14 cellular contexts compared by ENCODE assay signal in the genomic region with DNA sequence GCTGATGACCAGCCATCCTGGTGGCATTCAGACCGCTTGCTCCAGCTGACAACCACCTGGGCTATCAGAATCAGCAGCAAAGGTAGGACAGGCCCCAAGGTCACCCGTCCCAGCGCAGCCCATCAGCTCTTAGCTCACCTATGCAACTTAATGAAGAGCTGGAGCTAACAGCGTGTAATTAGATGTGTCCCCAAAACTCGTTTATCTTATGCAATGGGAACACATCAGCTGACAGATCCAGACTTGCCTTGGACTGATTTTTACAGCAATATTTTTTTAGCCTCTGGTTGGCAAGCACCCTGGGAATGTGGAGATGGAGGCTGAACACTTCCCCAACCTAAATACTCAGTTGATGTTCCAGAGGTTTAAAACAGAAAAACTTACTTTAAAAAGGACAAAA.
DNase-seq lines count a peak whose midpoint lies in the region; ATAC-seq, FAIRE-seq and TF ChIP-seq lines count a peak whose summit lies in the region.
"Had no signal": no experiment of that assay in that cellular context is flagged by ENCODE, and none has a peak within 500 bp of the region (broad histone marks: within the 10 kb centered on the region; RNA-seq: fewer than 3 reads in every experiment).

No MANE protein-coding gene starts in this region.

- no peaks in the 10 kb centered on the region for H3F3A ChIP-seq in GM23338 (replicated peaks; ENCODE audit: low read depth)

- no peak for TF ChIP-seq CTCF in GM23338 (conservative IDR thresholded peaks at IDR 0.05; ENCODE audit: low read depth in 2 of 2)
- no peak for TF ChIP-seq CTCF in bronchial epithelial cell (IDR thresholded peaks at IDR 0.05; ENCODE audit: insufficient read depth, low read length, severe bottlenecking)

- 0 out of 2 replicates have a peak overlapping the region, but pooled peaks have one; percentile 53 for H3K27ac Mint-ChIP-seq in GM23338
- peak overlapping the region; percentile 91 for H3K27ac Mint-ChIP-seq in stimulated activated memory B cell treated with anti-CD40 and anti-IgM and Interleukin-4, amounts not matched to agents 10 μg/mL and 1 μg/mL and 100 μg/mL, for 72 hours
- H3K27ac Mint-ChIP-seq in activated T-cell treated with anti-CD3 and anti-CD28 coated beads, Interleukin-2, amount 50 U/mL, for 24 hours, result no peak overlapping the region
- H3K27ac Mint-ChIP-seq in activated T-cell treated with anti-CD3 and anti-CD28 coated beads, Interleukin-2, amount 50 U/mL, for 72 hours, result no peak overlapping the region
- H3K27ac Mint-ChIP-seq: T-helper 1 cell treated with Interleukin-12 subunit alpha and Interleukin-12 subunit beta and Interleukin-4 antibody, amounts not matched to agents 30 μg/mL and 1 μg/mL, for 36 hours had no signal

- no peak overlapping the region for H3K4me3 Mint-ChIP-seq in GM23338
- no peak overlapping the region for H3K4me3 Mint-ChIP-seq in stimulated activated memory B cell treated with anti-CD40 and anti-IgM and Interleukin-4, amounts not matched to agents 10 μg/mL and 1 μg/mL and 100 μg/mL, for 72 hours
- no peak overlapping the region for H3K4me3 Mint-ChIP-seq in activated T-cell treated with anti-CD3 and anti-CD28 coated beads, Interleukin-2, amount 50 U/mL, for 24 hours
- no peak overlapping the region for H3K4me3 Mint-ChIP-seq in activated T-cell treated with anti-CD3 and anti-CD28 coated beads, Interleukin-2, amount 50 U/mL, for 72 hours
- H3K4me3 Mint-ChIP-seq: activated naive CD8-positive, alpha-beta T cell treated with anti-CD3 and anti-CD28 coated beads, Interleukin-2, amount 50 U/mL, for 24 hours; CD4-positive, alpha-beta T cell; T-helper 1 cell treated with Interleukin-12 subunit alpha and Interleukin-12 subunit beta and Interleukin-4 antibody, amounts not matched to agents 30 μg/mL and 1 μg/mL, for 36 hours had no signal

- H3K9me3 Mint-ChIP-seq in GM23338, result no peaks in the 10 kb centered on the region
- H3K9me3 Mint-ChIP-seq in stimulated activated memory B cell treated with anti-CD40 and anti-IgM and Interleukin-4, amounts not matched to agents 10 μg/mL and 1 μg/mL and 100 μg/mL, for 72 hours, result no peaks in the 10 kb centered on the region
- H3K9me3 Mint-ChIP-seq in activated T-cell treated with anti-CD3 and anti-CD28 coated beads, Interleukin-2, amount 50 U/mL, for 24 hours, result no peaks in the 10 kb centered on the region
- H3K9me3 Mint-ChIP-seq in activated T-cell treated with anti-CD3 and anti-CD28 coated beads, Interleukin-2, amount 50 U/mL, for 72 hours, result no peaks in the 10 kb centered on the region
- H3K9me3 Mint-ChIP-seq: activated naive CD8-positive, alpha-beta T cell treated with anti-CD3 and anti-CD28 coated beads, Interleukin-2, amount 50 U/mL, for 24 hours; CD4-positive, alpha-beta T cell; T-helper 1 cell treated with Interleukin-12 subunit alpha and Interleukin-12 subunit beta and Interleukin-4 antibody, amounts not matched to agents 30 μg/mL and 1 μg/mL, for 36 hours had no signal

- H3K27ac ChIP-seq in GM23338 (ENCODE audit: low read depth) (no peak overlapping the region), layer of hippocampus (ENCODE audit: low read depth, low read length) (peak overlapping the region; percentile 43)

- H3K27me3 Mint-ChIP-seq in GM23338 (ENCODE audit: insufficient read depth, low read depth, poor library complexity), result peaks cover 5% of the 10 kb centered on the region
- H3K27me3 Mint-ChIP-seq in stimulated activated memory B cell treated with anti-CD40 and anti-IgM and Interleukin-4, amounts not matched to agents 10 μg/mL and 1 μg/mL and 100 μg/mL, for 72 hours, result no peaks in the 10 kb centered on the region
- H3K27me3 Mint-ChIP-seq in activated T-cell treated with anti-CD3 and anti-CD28 coated beads, Interleukin-2, amount 50 U/mL, for 24 hours, result no peaks in the 10 kb centered on the region
- H3K27me3 Mint-ChIP-seq in activated T-cell treated with anti-CD3 and anti-CD28 coated beads, Interleukin-2, amount 50 U/mL, for 72 hours (ENCODE audit: low read depth), result no peaks in the 10 kb centered on the region
- H3K27me3 Mint-ChIP-seq: activated naive CD8-positive, alpha-beta T cell treated with anti-CD3 and anti-CD28 coated beads, Interleukin-2, amount 50 U/mL, for 24 hours; CD4-positive, alpha-beta T cell; progenitor cell of endocrine pancreas had no signal

- intact Hi-C loops in left colon (cut with DNase I, micrococcal nuclease), result no loop called here

- H3K4me3 ChIP-seq in GM23338 (no peak overlapping the region), bronchial epithelial cell (ENCODE audit: low read depth, low read length) (no peak overlapping the region)

- H3K27me3 ChIP-seq in GM23338 (ENCODE audit: insufficient read depth) (no peaks in the 10 kb centered on the region), bronchial epithelial cell (ENCODE audit: control insufficient read depth, insufficient read depth, low read length) (no peaks in the 10 kb centered on the region), layer of hippocampus (ENCODE audit: control insufficient read depth, insufficient read depth, low read length) (no peaks in the 10 kb centered on the region)

- H2AFZ ChIP-seq in GM23338, result no peak overlapping the region

- H3K36me3 ChIP-seq in GM23338 (ENCODE audit: insufficient read depth) (no peaks in the 10 kb centered on the region), bronchial epithelial cell (ENCODE audit: control insufficient read depth, insufficient read depth, low read length) (peaks cover 3% of the 10 kb centered on the region)

- no peaks in the 10 kb centered on the region; the same call in 2 of the 3 replicates for H3K36me3 Mint-ChIP-seq in GM23338 (ENCODE audit: low read depth)
- H3K36me3 Mint-ChIP-seq in stimulated activated memory B cell treated with anti-CD40 and anti-IgM and Interleukin-4, amounts not matched to agents 10 μg/mL and 1 μg/mL and 100 μg/mL, for 72 hours, result peaks cover 4% of the 10 kb centered on the region
- peaks cover 12% of the 10 kb centered on the region for H3K36me3 Mint-ChIP-seq in activated T-cell treated with anti-CD3 and anti-CD28 coated beads, Interleukin-2, amount 50 U/mL, for 24 hours (ENCODE audit: low read depth)
- H3K36me3 Mint-ChIP-seq in activated T-cell treated with anti-CD3 and anti-CD28 coated beads, Interleukin-2, amount 50 U/mL, for 72 hours (ENCODE audit: insufficient read depth in 2 of 2), result no peaks in the 10 kb centered on the region

- no peak for ATAC-seq in GM23338
- ATAC-seq in stimulated activated memory B cell treated with anti-CD40 and anti-IgM and Interleukin-4, amounts not matched to agents 10 μg/mL and 1 μg/mL and 100 μg/mL, for 72 hours, result no peak
- no peak for ATAC-seq in left colon
- ATAC-seq in activated T-cell treated with anti-CD3 and anti-CD28 coated beads, Interleukin-2, amount 50 U/mL, for 72 hours (replicated peaks in 1 of 2), result no peak
- ATAC-seq: activated naive CD8-positive, alpha-beta T cell treated with anti-CD3 and anti-CD28 coated beads, Interleukin-2, amount 50 U/mL, for 24 hours had no signal

- no peak for FAIRE-seq in bronchial epithelial cell (lab: Jason Lieb, UNC)

- DNase-seq in GM23338 (ENCODE audit: low spot score) (no peak), bronchial epithelial cell (ENCODE audit: low read depth) (peak; percentile 78), NCI-H2029 treated with DMSO at 0.1 percent for 48 hours (lab: John Stamatoyannopoulos, UW) (no peak), left colon (no peak)
- no peak for DNase-seq in activated T-cell treated with anti-CD3 and anti-CD28 coated beads, Interleukin-2, amount 50 U/mL, for 24 hours
- DNase-seq in activated T-cell treated with anti-CD3 and anti-CD28 coated beads, Interleukin-2, amount 50 U/mL, for 72 hours, result no peak
- DNase-seq: activated CD8-positive, alpha-beta memory T cell treated with anti-CD3 and anti-CD28 coated beads for 24 hours; activated naive CD8-positive, alpha-beta T cell treated with anti-CD3 and anti-CD28 coated beads, Interleukin-2, amount 50 U/mL, for 24 hours; CD4-positive, alpha-beta T cell; NCI-H774 had no signal

- no peak overlapping the region; the same call in 1 of the 2 replicates for H3K4me2 ChIP-seq in GM23338

- H3K4me1 Mint-ChIP-seq in GM23338, result peaks cover 49% of the 10 kb centered on the region
- peaks cover 75% of the 10 kb centered on the region for H3K4me1 Mint-ChIP-seq in stimulated activated memory B cell treated with anti-CD40 and anti-IgM and Interleukin-4, amounts not matched to agents 10 μg/mL and 1 μg/mL and 100 μg/mL, for 72 hours
- H3K4me1 Mint-ChIP-seq in activated T-cell treated with anti-CD3 and anti-CD28 coated beads, Interleukin-2, amount 50 U/mL, for 24 hours (ENCODE audit: low read depth), result peaks cover 58% of the 10 kb centered on the region
- H3K4me1 Mint-ChIP-seq in activated T-cell treated with anti-CD3 and anti-CD28 coated beads, Interleukin-2, amount 50 U/mL, for 72 hours (ENCODE audit: low read depth), result peaks cover 40% of the 10 kb centered on the region

- H3K79me2 ChIP-seq in GM23338 (replicated peaks; ENCODE audit: insufficient read depth), result peaks cover 91% of the 10 kb centered on the region

- peaks cover 46% of the 10 kb centered on the region for H4K20me1 ChIP-seq in GM23338 (replicated peaks; ENCODE audit: insufficient read depth)

- peaks cover 29% of the 10 kb centered on the region for H3K4me1 ChIP-seq in GM23338 (ENCODE audit: insufficient read depth)

- H3K9me2 ChIP-seq in GM23338 (ENCODE audit: insufficient read depth), result no peaks in the 10 kb centered on the region

TF ChIP-seq in GM23338, 12 proteins besides CTCF, POLR2A, EP300 and RAD21 (continues in another document):
- no peak for TF ChIP-seq ZNF114 (CRISPR knock-in tag; IDR thresholded peaks at IDR 0.05)
- TF ChIP-seq EZH2phosphoT487 (IDR thresholded peaks at IDR 0.05; ENCODE audit: unreplicated experiment), result no peak
- TF ChIP-seq POLR2AphosphoS5 (IDR thresholded peaks at IDR 0.05; ENCODE audit: low read depth), result no peak
- no peak for TF ChIP-seq EZH2 (IDR thresholded peaks at IDR 0.05; ENCODE audit: low read depth, unreplicated experiment)
- TF ChIP-seq ZNF331 (CRISPR knock-in tag; IDR thresholded peaks at IDR 0.05; ENCODE audit: low read depth), result no peak
- TF ChIP-seq CREB1 (CRISPR knock-in tag; IDR thresholded peaks at IDR 0.05; ENCODE audit: low read depth), result no peak

Comparison
In these comparisons a context has a peak if more than half of its experiments do, and no peak if none do; other contexts are left out.
1. H3K27ac Mint-ChIP-seq: peak in GM23338 (single experiment) and stimulated activated memory B cell treated with anti-CD40 and anti-IgM and Interleukin-4, amounts not matched to agents 10 μg/mL and 1 μg/mL and 100 μg/mL, for 72 hours (single experiment); none in activated T-cell treated with anti-CD3 and anti-CD28 coated beads, Interleukin-2, amount 50 U/mL, for 24 hours (single experiment) and activated T-cell treated with anti-CD3 and anti-CD28 coated beads, Interleukin-2, amount 50 U/mL, for 72 hours (single experiment).